Comparison of ENCODE assay signal across 1 cellular context in genomic region chr19:43311706-43312105, GRCh38.
A peak's percentile ranks its signal among the peaks of the same experiment; 100 is the strongest.
TF ChIP-seq lines count a peak whose summit lies in the region.

No MANE protein-coding gene starts in this region.

TF ChIP-seq in HEK293, 187 proteins besides CTCF, POLR2A, EP300 and RAD21 (continued from another document):
- TF ChIP-seq ZNF610 (tag by site-specific recombination; IDR thresholded peaks at IDR 0.05; ENCODE audit: borderline replicate concordance) (no peak), BCL11B (tag by site-specific recombination; IDR thresholded peaks at IDR 0.05; ENCODE audit: low read depth) (no peak), ZNF140 (tag by site-specific recombination; IDR thresholded peaks at IDR 0.05) (0 out of 2 replicates have a peak, but pooled peaks have one; percentile 10), ZNF521 (tag by site-specific recombination; IDR thresholded peaks at IDR 0.05) (no peak), ZNF350 (tag by site-specific recombination; IDR thresholded peaks at IDR 0.05) (no peak)
- TF ChIP-seq, protein P1, sequence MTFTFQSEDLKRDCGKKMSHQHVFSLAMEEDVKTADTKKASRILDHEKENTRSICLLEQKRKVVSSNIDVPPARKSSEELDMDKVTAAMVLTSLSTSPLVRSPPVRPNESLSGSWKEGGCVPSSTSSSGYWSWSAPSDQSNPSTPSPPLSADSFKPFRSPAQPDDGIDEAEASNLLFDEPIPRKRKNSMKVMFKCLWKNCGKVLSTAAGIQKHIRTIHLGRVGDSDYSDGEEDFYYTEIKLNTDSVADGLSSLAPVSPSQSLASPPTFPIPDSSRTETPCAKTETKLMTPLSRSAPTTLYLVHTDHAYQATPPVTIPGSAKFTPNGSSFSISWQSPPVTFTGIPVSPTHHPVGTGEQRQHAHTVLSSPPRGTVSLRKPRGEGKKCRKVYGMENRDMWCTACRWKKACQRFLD (tag by site-specific recombination; IDR thresholded peaks at IDR 0.05), result no peak
TF ChIP-seq in HEK293: peak in this region for 1.
